1 cellular context compared by ENCODE assay signal in genomic region chr1:61724721-61725694, GRCh38.
TF ChIP-seq lines count a peak whose summit lies in the region.

TM2D1 (minus strand) TSS chr1:61725141; CDS start chr1:61725120, 21 bp downstream.

TF ChIP-seq in K562, 482 proteins besides CTCF, POLR2A, EP300 and RAD21 (continued from another document and continues in another):
- TF ChIP-seq TOE1 (IDR thresholded peaks at IDR 0.05; ENCODE audit: borderline replicate concordance) (peak; percentile 84; the same call in 1 of the 2 replicates), TOE1 (CRISPR knock-in tag; IDR thresholded peaks at IDR 0.05; ENCODE audit: borderline replicate concordance, low read depth) (no peak), FOXJ2 (tag; IDR thresholded peaks at IDR 0.05) (peak; percentile 59), ARID2 (IDR thresholded peaks at IDR 0.05) (no peak), HMGXB4 (CRISPR knock-in tag; IDR thresholded peaks at IDR 0.05) (peak; percentile 71; the same call in 1 of the 2 replicates), NELFE (IDR thresholded peaks at IDR 0.05; ENCODE audit: insufficient read depth, insufficient read length) (no peak), VEZF1 (CRISPR knock-in tag; IDR thresholded peaks at IDR 0.05) (peak; percentile 96), ZC3H11A (IDR thresholded peaks at IDR 0.05; ENCODE audit: low read depth, low read length) (no peak; the same call in 1 of the 2 replicates), MIER1 (IDR thresholded peaks at IDR 0.05; ENCODE audit: low read depth) (no peak), EGR1 (conservative IDR thresholded peaks at IDR 0.05) (peak; percentile 48), AFF1 (IDR thresholded peaks at IDR 0.05; ENCODE audit: low read depth in 1 of 2, partially characterized antibody in 2 of 2) (peak in 1 of 2 experiments; percentile 44), KDM2B (CRISPR knock-in tag; IDR thresholded peaks at IDR 0.05) (no peak; the same call in 1 of the 2 replicates), NR4A1 (CRISPR knock-in tag; IDR thresholded peaks at IDR 0.05) (0 out of 2 replicates have a peak, but pooled peaks have one; percentile 20), NR4A1 (tag; IDR thresholded peaks at IDR 0.05) (no peak), PRPF4 (IDR thresholded peaks at IDR 0.05; ENCODE audit: insufficient read depth, low read depth, low read length, poor library complexity, severe bottlenecking) (no peak), POLR2AphosphoS5 (IDR thresholded peaks at IDR 0.05; ENCODE audit: control insufficient read depth, insufficient read depth, low read depth, low read length) (peak; percentile 96), HINFP (tag; conservative IDR thresholded peaks at IDR 0.05; ENCODE audit: low read depth) (no peak), KLF1 (tag; IDR thresholded peaks at IDR 0.05) (peak; percentile 89), RBM34 (IDR thresholded peaks at IDR 0.05; ENCODE audit: borderline replicate concordance, insufficient read depth, low read length) (no peak), POLR2AphosphoS2 (IDR thresholded peaks at IDR 0.05; ENCODE audit: low read length) (no peak; the same call in 1 of the 2 replicates), HNRNPUL1 (IDR thresholded peaks at IDR 0.05; ENCODE audit: low read length) (no peak), TEAD4 (IDR thresholded peaks at IDR 0.05; ENCODE audit: low read length) (no peak), TEAD4 (CRISPR knock-in tag; IDR thresholded peaks at IDR 0.05; ENCODE audit: borderline replicate concordance) (no peak), ZNF589 (CRISPR knock-in tag; IDR thresholded peaks at IDR 0.05; ENCODE audit: low read depth) (peak; percentile 25; the same call in 1 of the 2 replicates), PKNOX1 (IDR thresholded peaks at IDR 0.05) (no peak), ZNF124 (CRISPR knock-in tag; IDR thresholded peaks at IDR 0.05) (no peak), XRCC4 (IDR thresholded peaks at IDR 0.05; ENCODE audit: extremely low read depth, insufficient read depth, insufficient read length) (no peak), ZBTB11 (CRISPR knock-in tag; IDR thresholded peaks at IDR 0.05) (peak in 1 of 3 experiments; percentile 82; a peak in 2 of 6 replicates), NFXL1 (CRISPR knock-in tag; IDR thresholded peaks at IDR 0.05) (no peak), SREBF2 (CRISPR knock-in tag; IDR thresholded peaks at IDR 0.05) (no peak), ZFP30 (CRISPR knock-in tag; IDR thresholded peaks at IDR 0.05; ENCODE audit: borderline replicate concordance) (no peak), MAFG (tag; conservative IDR thresholded peaks at IDR 0.05) (no peak), NCOA2 (IDR thresholded peaks at IDR 0.05; ENCODE audit: partially characterized antibody in 2 of 2) (no peak), MNT (conservative IDR thresholded peaks at IDR 0.05) (peak in 1 of 2 experiments; percentile 62; a peak in 2 of 4 replicates), FOXA3 (CRISPR knock-in tag; conservative IDR thresholded peaks at IDR 0.05 in 1 of 2, IDR thresholded peaks at IDR 0.05 in 1 of 2) (peak in 1 of 2 experiments; percentile 74; a peak in 1 of 4 replicates), GABPB1 (CRISPR knock-in tag; IDR thresholded peaks at IDR 0.05) (peak; percentile 93), POLR3G (IDR thresholded peaks at IDR 0.05; ENCODE audit: extremely low read depth, insufficient read length, insufficient replicate concordance) (no peak), ZNF561 (CRISPR knock-in tag; conservative IDR thresholded peaks at IDR 0.05) (no peak), TSC22D4 (tag; IDR thresholded peaks at IDR 0.05) (no peak), HMG20B (CRISPR knock-in tag; IDR thresholded peaks at IDR 0.05) (no peak), ZNF699 (CRISPR knock-in tag; IDR thresholded peaks at IDR 0.05; ENCODE audit: insufficient replicate concordance) (no peak), USF2 (CRISPR knock-in tag; IDR thresholded peaks at IDR 0.05) (no peak), CTBP1 (IDR thresholded peaks at IDR 0.05; ENCODE audit: borderline replicate concordance) (peak; percentile 72; the same call in 1 of the 2 replicates), ZC3H8 (IDR thresholded peaks at IDR 0.05) (no peak), CBX2 (IDR thresholded peaks at IDR 0.05; ENCODE audit: insufficient read depth, low read length, poor library complexity, severe bottlenecking) (no peak), IRF2 (CRISPR knock-in tag; IDR thresholded peaks at IDR 0.05) (no peak), ELF2 (CRISPR knock-in tag; IDR thresholded peaks at IDR 0.05) (peak; percentile 77), ZNF395 (CRISPR knock-in tag; IDR thresholded peaks at IDR 0.05) (no peak)
